ENCODE assay signal across 1 cellular context in genomic region chr3:52367891-52368880, GRCh38.
TF ChIP-seq lines count a peak whose summit lies in the region.

No MANE protein-coding gene starts in this region.

TF ChIP-seq in H1, 55 proteins besides CTCF, POLR2A, EP300 and RAD21:
- TF ChIP-seq SP2 (IDR thresholded peaks at IDR 0.05; ENCODE audit: low read length) (no peak), ATF3 (IDR thresholded peaks at IDR 0.05; ENCODE audit: insufficient read depth, low read depth, low read length) (no peak), MAX (IDR thresholded peaks at IDR 0.05) (no peak)
